ENCODE assay signal across 8 cellular contexts in the genomic region with DNA sequence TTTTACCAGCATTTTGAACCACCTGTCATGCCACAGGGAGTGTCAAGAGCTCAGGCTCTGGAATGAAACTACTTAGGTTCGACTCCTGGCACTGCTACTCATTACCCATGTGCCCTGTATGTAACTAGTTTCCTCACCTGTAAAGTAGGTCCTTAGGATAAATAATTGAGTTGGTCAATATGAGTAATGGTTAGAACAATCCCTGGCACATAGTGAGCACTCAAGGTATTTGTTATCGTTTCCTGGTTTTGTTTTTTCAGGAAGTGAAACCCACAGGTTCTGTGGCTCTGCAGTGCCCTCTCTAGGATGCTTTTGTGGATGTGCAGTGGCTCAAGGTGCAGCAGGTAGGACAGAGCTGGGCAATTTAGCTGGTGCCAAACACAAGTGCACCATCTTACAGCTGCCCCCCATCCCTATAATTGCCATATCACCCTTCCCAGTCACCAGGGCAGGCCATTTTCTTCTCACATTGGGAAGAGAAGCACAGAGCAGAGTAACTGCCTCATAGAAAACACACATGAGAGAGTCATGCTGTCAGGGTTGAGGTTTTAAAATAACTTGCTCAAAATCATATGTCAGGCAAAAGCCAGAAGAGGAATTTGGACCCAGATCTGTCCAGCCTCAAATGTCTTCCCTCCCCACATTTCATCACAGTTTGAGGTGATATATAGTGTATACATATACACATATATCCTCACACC.
DNase-seq lines count a peak whose midpoint lies in the region; ATAC-seq and TF ChIP-seq lines count a peak whose summit lies in the region.

No MANE protein-coding gene starts in this region.

- H3K9me3 Mint-ChIP-seq in activated CD4-positive, alpha-beta memory T cell treated with anti-CD3 and anti-CD28 coated beads for 36 hours, result no peaks in the 10 kb centered on the region

- no CpG with 5 or more reads among the region's 2 CpGs for WGBS in mesendoderm (ENCODE audit: extremely low coverage, insufficient coverage, low lambda C conversion rate)
- WGBS in esophagus muscularis mucosa, result 60% methylated on average over 2 of the region's 2 CpGs

- no peak overlapping the region for H4K5ac ChIP-seq in mesendoderm (ENCODE audit: low read length)

- H3K36me3 ChIP-seq in mesendoderm (ENCODE audit: control insufficient read depth, insufficient read depth, low read length) (no peaks in the 10 kb centered on the region), esophagus muscularis mucosa (no peaks in the 10 kb centered on the region)

- H3K4me3 Mint-ChIP-seq in activated CD4-positive, alpha-beta memory T cell treated with anti-CD3 and anti-CD28 coated beads for 36 hours, result no peak overlapping the region

- no peak overlapping the region for H3K56ac ChIP-seq in mesendoderm (ENCODE audit: low read length)

- TF ChIP-seq CTCF in esophagus muscularis mucosa (IDR thresholded peaks at IDR 0.05), result peak in 1 of 3 experiments; percentile 10

- H2BK15ac ChIP-seq in mesendoderm (replicated peaks; ENCODE audit: low read depth), result no peak overlapping the region

- TF ChIP-seq EP300 in esophagus muscularis mucosa (IDR thresholded peaks at IDR 0.05), result no peak

- TF ChIP-seq POLR2A in esophagus muscularis mucosa (IDR thresholded peaks at IDR 0.05; ENCODE audit: low read depth), result no peak

- no peak overlapping the region for H3K4me2 ChIP-seq in mesendoderm (ENCODE audit: low read length)

- no peak for DNase-seq in activated CD4-positive, CD25-positive, alpha-beta regulatory T cell (lab: John Stamatoyannopoulos, UW)
- DNase-seq in HuH-7 (ENCODE audit: low spot score), result peak; percentile 47
- peak; percentile 60 for DNase-seq in activated CD4-positive, alpha-beta memory T cell treated with anti-CD3 and anti-CD28 coated beads for 36 hours
- DNase-seq in mesendoderm, result peak; percentile 61
- DNase-seq in stimulated activated CD8-positive, alpha-beta memory T cell treated with anti-CD3 and anti-CD28 coated beads, Interleukin-4, amount 100 ng/mL, for 48 hours, result no peak
- DNase-seq in esophagus muscularis mucosa (ENCODE audit: extremely low spot score), result no peak

- no peak overlapping the region for H2AK5ac ChIP-seq in mesendoderm (ENCODE audit: low read length)

- H3K23ac ChIP-seq in mesendoderm (ENCODE audit: low read length), result no peak overlapping the region

- ATAC-seq in activated CD4-positive, CD25-positive, alpha-beta regulatory T cell treated with anti-CD3 and anti-CD28 coated beads, Interleukin-2, amount 50 U/mL, for 24 hours, result peak; percentile 46 to 51
- ATAC-seq in GM21529 (IDR thresholded peaks at IDR 0.05; ENCODE audit: unreplicated experiment), result peak; percentile 99

- H3K27ac ChIP-seq in mesendoderm (ENCODE audit: low read depth, low read length) (no peak overlapping the region), esophagus muscularis mucosa (replicated peaks in 1 of 4) (no peak overlapping the region)

- no peak overlapping the region for H3K4ac ChIP-seq in mesendoderm (ENCODE audit: low read depth, low read length)

- H4K8ac ChIP-seq in mesendoderm (ENCODE audit: low read depth, low read length), result no peak overlapping the region

- H2BK5ac ChIP-seq in mesendoderm (ENCODE audit: low read length), result no peak overlapping the region

- H3K79me1 ChIP-seq in mesendoderm (ENCODE audit: low read length), result no peaks in the 10 kb centered on the region

- H3K18ac ChIP-seq in mesendoderm (ENCODE audit: low read length), result no peak overlapping the region

- intact Hi-C loops in activated CD4-positive, alpha-beta memory T cell treated with anti-CD3 and anti-CD28 coated beads for 36 hours (cut with micrococcal nuclease), result no loop called here
- intact Hi-C loops in esophagus muscularis mucosa (cut with DNase I), result loop anchor here (5.0 kb wide), 1 partner anchor 376 kb away; no protein-coding TSS in a partner anchor

- H3K4me3 ChIP-seq in mesendoderm (ENCODE audit: low read length), result no peak overlapping the region
- no peak overlapping the region for H3K4me3 ChIP-seq in esophagus muscularis mucosa

- no peak overlapping the region for H2BK120ac ChIP-seq in mesendoderm (ENCODE audit: low read depth, low read length)

- H3K4me1 ChIP-seq in mesendoderm (ENCODE audit: control insufficient read depth, low read depth, low read length) (no peaks in the 10 kb centered on the region), esophagus muscularis mucosa (peaks cover 0 to 4% (median 2%) of the 10 kb centered on the region in 4 donors)

- POLR2A ChIA-PET in activated CD4-positive, alpha-beta memory T cell treated with anti-CD3 and anti-CD28 coated beads for 36 hours (lab: Charles Lee), result no interaction called here

- no peak overlapping the region for H3K9ac ChIP-seq in mesendoderm (ENCODE audit: low read length)

- peak overlapping the region; percentile 14 for H3K27ac Mint-ChIP-seq in activated CD4-positive, alpha-beta memory T cell treated with anti-CD3 and anti-CD28 coated beads for 36 hours

- no peaks in the 10 kb centered on the region for H3K9me3 ChIP-seq in esophagus muscularis mucosa

- CTCF ChIA-PET in activated CD4-positive, alpha-beta memory T cell treated with anti-CD3 and anti-CD28 coated beads for 36 hours (lab: Charles Lee), result interaction anchor here (1.2 to 2.3 kb wide), 3 partner anchors 11 to 375 kb away, joined by 3 to 7 read pairs (median 6); no protein-coding TSS in a partner anchor

- no peaks in the 10 kb centered on the region for H3K27me3 Mint-ChIP-seq in activated CD4-positive, alpha-beta memory T cell treated with anti-CD3 and anti-CD28 coated beads for 36 hours

- H3K27me3 ChIP-seq in mesendoderm (ENCODE audit: insufficient read depth, low read length, poor library complexity) (no peaks in the 10 kb centered on the region), esophagus muscularis mucosa (no peaks in the 10 kb centered on the region)

- H3K36me3 Mint-ChIP-seq in activated CD4-positive, alpha-beta memory T cell treated with anti-CD3 and anti-CD28 coated beads for 36 hours, result no peaks in the 10 kb centered on the region

- peaks cover 62% of the 10 kb centered on the region for H3K4me1 Mint-ChIP-seq in activated CD4-positive, alpha-beta memory T cell treated with anti-CD3 and anti-CD28 coated beads for 36 hours (ENCODE audit: low read depth)

- no peaks in the 10 kb centered on the region for H3K79me2 ChIP-seq in mesendoderm (ENCODE audit: control insufficient read depth, insufficient read depth, low read length)

Comparison
In these comparisons a context has a peak if more than half of its experiments do, and no peak if none do; other contexts are left out.
1. DNase-seq: peak in HuH-7 (single experiment), activated CD4-positive, alpha-beta memory T cell treated with anti-CD3 and anti-CD28 coated beads for 36 hours (single experiment) and mesendoderm (single experiment); none in activated CD4-positive, CD25-positive, alpha-beta regulatory T cell (0 of 4), stimulated activated CD8-positive, alpha-beta memory T cell treated with anti-CD3 and anti-CD28 coated beads, Interleukin-4, amount 100 ng/mL, for 48 hours (single experiment) and esophagus muscularis mucosa (single experiment).